In the genomic region with DNA sequence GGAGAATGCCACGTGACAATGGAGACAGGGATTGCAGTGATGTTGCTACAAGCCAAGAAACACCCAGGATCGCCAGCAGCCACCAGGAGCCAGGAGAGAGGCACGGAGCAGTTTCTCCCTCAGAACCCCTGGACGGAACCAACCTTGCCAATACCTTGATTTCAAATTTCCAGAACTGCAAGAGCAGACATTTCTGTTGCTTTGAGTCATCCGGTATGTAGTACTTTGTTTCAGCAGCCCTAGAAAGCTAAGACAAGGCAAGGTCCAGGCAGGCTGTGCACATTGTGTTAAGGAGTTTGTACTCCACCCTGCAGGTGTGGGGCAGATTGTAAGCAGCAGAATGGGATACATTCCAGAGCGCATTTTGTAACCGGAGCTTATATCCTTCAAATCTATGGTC, we compare ENCODE assay signal across 14 cellular contexts. TPM values are rescaled to one million over a fixed set of nuclear protein-coding genes. Genes with fewer than 3 reads are reported as not detected.
DNase-seq lines count a peak whose midpoint lies in the region; ATAC-seq and TF ChIP-seq lines count a peak whose summit lies in the region.
"Had no signal": no experiment of that assay in that cellular context is flagged by ENCODE, and none has a peak within 500 bp of the region (broad histone marks: within the 10 kb centered on the region; RNA-seq: fewer than 3 reads in every experiment).

No MANE protein-coding gene starts in this region.

- TF ChIP-seq EP300 in gastroesophageal sphincter (IDR thresholded peaks at IDR 0.05): no peak
- no peak for TF ChIP-seq EP300 in stomach (IDR thresholded peaks at IDR 0.05)

- H3K27ac ChIP-seq in gastroesophageal sphincter (peak overlapping the region in 3 of 4 donors; percentile 19 to 59 (median 29)), stomach (peak overlapping the region; percentile 13 to 70 (median 35))
- H3K27ac ChIP-seq: KMS-11 had no signal

- H3K36me3 ChIP-seq in gastroesophageal sphincter (no peaks in the 10 kb centered on the region), stomach (no peaks in the 10 kb centered on the region)

- WGBS in gastroesophageal sphincter (ENCODE audit: low coverage in 1 of 2), 2 donors: 40 to 82% methylated on average over 1 to 7 of the region's 7 CpGs
- WGBS in stomach, 5 donors: 53 to 74% (median 56%) methylated on average over 7 of the region's 7 CpGs

- H3K4me3 Mint-ChIP-seq in activated naive CD4-positive, alpha-beta T cell treated with anti-CD3 and anti-CD28 coated beads for 36 hours: no peak overlapping the region
- H3K4me3 Mint-ChIP-seq: activated B cell treated with CpG ODN at 0.5 μM for 24 hours; activated naive CD4-positive, alpha-beta T cell treated with anti-CD3 and anti-CD28 coated beads, Interleukin-2, amount 10 ng/mL, durations not matched to agents 7 days and 5 days; neural crest cell; stimulated activated memory B cell treated with anti-CD40 and anti-IgM and Interleukin-4, amounts not matched to agents 10 μg/mL and 1 μg/mL and 100 μg/mL, for 72 hours had no signal

- H3K4me1 ChIP-seq in gastroesophageal sphincter (peaks cover 0 to 29% (median 0%) of the 10 kb centered on the region in 3 donors), stomach (peaks cover 17 to 64% (median 27%) of the 10 kb centered on the region in 4 donors)

- no peak for ATAC-seq in activated naive CD4-positive, alpha-beta T cell treated with anti-CD3 and anti-CD28 coated beads, Interleukin-2, amount 50 U/mL, for 72 hours
- ATAC-seq in gastroesophageal sphincter: no peak
- no peak for ATAC-seq in HG03378 (IDR thresholded peaks at IDR 0.05; ENCODE audit: unreplicated experiment)
- ATAC-seq in HG03432 (IDR thresholded peaks at IDR 0.05; ENCODE audit: unreplicated experiment): no peak
- ATAC-seq: stimulated activated memory B cell treated with anti-CD40 and anti-IgM and Interleukin-4, amounts not matched to agents 10 μg/mL and 1 μg/mL and 100 μg/mL, for 72 hours had no signal

- H3K27ac Mint-ChIP-seq in activated naive CD4-positive, alpha-beta T cell treated with anti-CD3 and anti-CD28 coated beads, Interleukin-2, amount 50 U/mL, for 72 hours: peak overlapping the region; percentile 96 to 97
- H3K27ac Mint-ChIP-seq in activated naive CD4-positive, alpha-beta T cell treated with anti-CD3 and anti-CD28 coated beads for 36 hours: no peak overlapping the region
- H3K27ac Mint-ChIP-seq: activated B cell treated with CpG ODN at 0.5 μM for 24 hours; stimulated activated memory B cell treated with anti-CD40 and anti-IgM and Interleukin-4, amounts not matched to agents 10 μg/mL and 1 μg/mL and 100 μg/mL, for 72 hours had no signal

- no peak overlapping the region for H3K4me3 ChIP-seq in gastroesophageal sphincter
- H3K4me3 ChIP-seq in stomach: no peak overlapping the region

- H3K9me3 Mint-ChIP-seq in activated naive CD4-positive, alpha-beta T cell treated with anti-CD3 and anti-CD28 coated beads, Interleukin-2, amount 50 U/mL, for 72 hours: no peaks in the 10 kb centered on the region
- H3K9me3 Mint-ChIP-seq in activated naive CD4-positive, alpha-beta T cell treated with anti-CD3 and anti-CD28 coated beads for 36 hours: no peaks in the 10 kb centered on the region
- H3K9me3 Mint-ChIP-seq: activated B cell treated with CpG ODN at 0.5 μM for 24 hours; activated naive CD4-positive, alpha-beta T cell treated with anti-CD3 and anti-CD28 coated beads, Interleukin-2, amount 10 ng/mL, durations not matched to agents 7 days and 5 days; neural crest cell; stimulated activated memory B cell treated with anti-CD40 and anti-IgM and Interleukin-4, amounts not matched to agents 10 μg/mL and 1 μg/mL and 100 μg/mL, for 72 hours had no signal

- TF ChIP-seq POLR2A in gastroesophageal sphincter (IDR thresholded peaks at IDR 0.05) (no peak), stomach (IDR thresholded peaks at IDR 0.05) (no peak)

- CTCF ChIA-PET in activated naive CD4-positive, alpha-beta T cell treated with anti-CD3 and anti-CD28 coated beads for 36 hours (lab: Charles Lee): interaction anchor here (0.9 to 4.2 kb wide), 5 partner anchors 14 to 144 kb away, joined by 3 to 29 read pairs (median 5); no protein-coding TSS in a partner anchor

- peaks cover 70% of the 10 kb centered on the region for H3K4me1 Mint-ChIP-seq in activated naive CD4-positive, alpha-beta T cell treated with anti-CD3 and anti-CD28 coated beads for 36 hours (ENCODE audit: low read depth)

- no peaks in the 10 kb centered on the region for H3K27me3 ChIP-seq in gastroesophageal sphincter
- H3K27me3 ChIP-seq in stomach: no peaks in the 10 kb centered on the region

- H3K9me3 ChIP-seq in gastroesophageal sphincter: no peaks in the 10 kb centered on the region
- no peaks in the 10 kb centered on the region for H3K9me3 ChIP-seq in stomach

- no peak for DNase-seq in activated naive CD4-positive, alpha-beta T cell treated with anti-CD3 and anti-CD28 coated beads, Interleukin-2, amount 50 U/mL, for 72 hours (ENCODE audit: low spot score in 2 of 2)
- no peak for DNase-seq in activated naive CD4-positive, alpha-beta T cell treated with anti-CD3 and anti-CD28 coated beads for 36 hours
- DNase-seq in amniotic epithelial cell (ENCODE audit: low read depth): peak; percentile 58
- no peak for DNase-seq in stomach
- no peak for DNase-seq in NAMALWA (ENCODE audit: low spot score)
- DNase-seq: activated B cell treated with CpG ODN at 0.5 μM for 24 hours; activated naive CD4-positive, alpha-beta T cell treated with anti-CD3 and anti-CD28 coated beads, Interleukin-2, amount 10 ng/mL, durations not matched to agents 7 days and 5 days; OCI-M1 had no signal

- H3K27me3 Mint-ChIP-seq in activated naive CD4-positive, alpha-beta T cell treated with anti-CD3 and anti-CD28 coated beads for 36 hours (ENCODE audit: low read depth): no peaks in the 10 kb centered on the region
- H3K27me3 Mint-ChIP-seq: activated B cell treated with CpG ODN at 0.5 μM for 24 hours; activated naive CD4-positive, alpha-beta T cell treated with anti-CD3 and anti-CD28 coated beads, Interleukin-2, amount 10 ng/mL, durations not matched to agents 7 days and 5 days; stimulated activated memory B cell treated with anti-CD40 and anti-IgM and Interleukin-4, amounts not matched to agents 10 μg/mL and 1 μg/mL and 100 μg/mL, for 72 hours had no signal

- intact Hi-C loops in activated naive CD4-positive, alpha-beta T cell treated with anti-CD3 and anti-CD28 coated beads for 36 hours (cut with micrococcal nuclease): loop anchor here (2.0 to 5.0 kb wide), 2 partner anchors 15 to 144 kb away; no protein-coding TSS in a partner anchor
- intact Hi-C loops in stomach (cut with DNase I; ENCODE audit: low total_unique reads): no loop called here

- TF ChIP-seq CTCF in gastroesophageal sphincter (IDR thresholded peaks at IDR 0.05) (no peak), stomach (IDR thresholded peaks at IDR 0.05) (no peak)

- H3K36me3 Mint-ChIP-seq in activated naive CD4-positive, alpha-beta T cell treated with anti-CD3 and anti-CD28 coated beads, Interleukin-2, amount 50 U/mL, for 72 hours: peaks cover 4 to 49% of the 10 kb centered on the region in 2 donors
- H3K36me3 Mint-ChIP-seq in activated naive CD4-positive, alpha-beta T cell treated with anti-CD3 and anti-CD28 coated beads for 36 hours (ENCODE audit: low read depth): no peaks in the 10 kb centered on the region
- H3K36me3 Mint-ChIP-seq: stimulated activated memory B cell treated with anti-CD40 and anti-IgM and Interleukin-4, amounts not matched to agents 10 μg/mL and 1 μg/mL and 100 μg/mL, for 72 hours had no signal

RNA-seq across cellular contexts. Expression of gene TRERF1, which starts 48.3 kb away (rescaled TPM):
- 10 to 100 TPM in 1 of 2 donors, 1 to 10 TPM in 1; 3.8 to 28.2 TPM for total RNA-seq in activated naive CD4-positive, alpha-beta T cell treated with anti-CD3 and anti-CD28 coated beads, Interleukin-2, amount 50 U/mL, for 72 hours
- 1 to 10 TPM; 6.7 to 6.9 TPM for total RNA-seq in activated naive CD4-positive, alpha-beta T cell treated with anti-CD3 and anti-CD28 coated beads for 36 hours
- total RNA-seq in gastroesophageal sphincter (1 to 10 TPM; 3.2 to 7.4 (median 5.4) TPM), stomach (1 to 10 TPM; 4.1 to 8.1 (median 5.9) TPM)
- polyA plus RNA-seq in stomach: 1 to 10 TPM; 2.1 to 4.1 (median 2.1) TPM
